ENCODE assay signal across 1 cellular context in the genomic region with DNA sequence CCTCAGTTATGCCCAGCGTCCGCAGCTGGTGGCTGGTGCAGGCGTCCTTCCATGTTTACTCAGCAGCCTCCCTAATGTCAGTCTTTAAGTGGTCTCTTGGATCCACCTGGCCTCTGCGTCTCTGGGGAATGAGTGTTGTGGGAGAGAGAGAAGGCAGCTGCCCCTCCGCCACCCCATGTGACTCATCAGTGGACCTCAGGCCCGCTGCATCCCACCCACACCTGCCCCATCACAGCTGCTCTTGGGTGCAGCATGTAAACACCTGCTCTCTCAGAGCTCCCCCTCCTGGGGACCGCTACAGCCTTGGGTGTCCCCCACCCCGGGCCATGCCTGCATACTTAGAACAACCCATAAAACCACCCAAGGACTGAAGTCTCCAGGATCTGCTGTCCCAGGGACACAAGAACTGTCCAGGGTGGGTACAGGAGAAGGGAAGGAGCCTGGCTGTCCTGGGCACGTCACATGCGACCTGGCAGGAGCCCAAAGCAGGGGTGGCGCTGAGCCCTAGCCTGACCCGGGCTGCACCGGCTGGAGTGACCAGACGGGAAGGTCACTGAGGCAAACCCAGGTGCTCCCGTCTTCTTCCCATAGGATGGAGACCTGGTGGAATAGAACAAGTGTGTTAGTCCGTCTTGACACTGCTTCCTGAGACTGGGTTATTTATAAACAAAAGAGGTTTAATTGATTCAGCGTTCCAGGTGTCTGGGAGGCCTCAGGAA.
TF ChIP-seq lines count a peak whose summit lies in the region.

No MANE protein-coding gene starts in this region.

TF ChIP-seq in GM12878, 131 proteins besides CTCF, POLR2A, EP300 and RAD21:
- TF ChIP-seq JUNB (IDR thresholded peaks at IDR 0.05) (no peak), TCF12 (IDR thresholded peaks at IDR 0.05; ENCODE audit: low read depth, low read length) (peak; percentile 82; the same call in 1 of the 2 replicates), NFIC (IDR thresholded peaks at IDR 0.05; ENCODE audit: low read depth, low read length) (no peak), IRF3 (IDR thresholded peaks at IDR 0.05) (no peak), POLR2AphosphoS2 (IDR thresholded peaks at IDR 0.05; ENCODE audit: low read depth, low read length) (no peak), SMC3 (IDR thresholded peaks at IDR 0.05; ENCODE audit: borderline replicate concordance, low read length) (peak; percentile 14; the same call in 1 of the 2 replicates), GABPA (IDR thresholded peaks at IDR 0.05; ENCODE audit: low read depth) (no peak), ATF7 (IDR thresholded peaks at IDR 0.05; ENCODE audit: low read depth) (no peak), SMAD5 (IDR thresholded peaks at IDR 0.05; ENCODE audit: low read depth) (no peak)
